ENCODE assay signal across 1 cellular context in genomic region chr22:44693756-44694155, GRCh38.
TF ChIP-seq lines count a peak whose summit lies in the region.

No MANE protein-coding gene starts in this region.

TF ChIP-seq in HepG2, 621 proteins besides CTCF, POLR2A, EP300 and RAD21:
- no peak for TF ChIP-seq DRAP1 (CRISPR knock-in tag; IDR thresholded peaks at IDR 0.05)
- no peak for TF ChIP-seq ZNF367 (CRISPR knock-in tag; IDR thresholded peaks at IDR 0.05; ENCODE audit: borderline replicate concordance)
- TF ChIP-seq ZMAT3 (CRISPR knock-in tag; conservative IDR thresholded peaks at IDR 0.05): no peak
- no peak for TF ChIP-seq ZNF501 (CRISPR knock-in tag; IDR thresholded peaks at IDR 0.05)
- TF ChIP-seq KLF11 (CRISPR knock-in tag; IDR thresholded peaks at IDR 0.05): no peak
- no peak for TF ChIP-seq ZNF205 (CRISPR knock-in tag; IDR thresholded peaks at IDR 0.05)
- TF ChIP-seq SKI (IDR thresholded peaks at IDR 0.05; ENCODE audit: partially characterized antibody): no peak
- TF ChIP-seq ZNF274 (CRISPR knock-in tag; IDR thresholded peaks at IDR 0.05): no peak
- TF ChIP-seq GPBP1L1 (CRISPR knock-in tag; IDR thresholded peaks at IDR 0.05): no peak
- no peak for TF ChIP-seq GLMP (CRISPR knock-in tag; IDR thresholded peaks at IDR 0.05; ENCODE audit: borderline replicate concordance)
- TF ChIP-seq E2F2 (CRISPR knock-in tag; IDR thresholded peaks at IDR 0.05; ENCODE audit: borderline replicate concordance): no peak
- no peak for TF ChIP-seq RFX5 (IDR thresholded peaks at IDR 0.05; ENCODE audit: low read depth, low read length)
- no peak for TF ChIP-seq RNF219 (CRISPR knock-in tag; IDR thresholded peaks at IDR 0.05)
- no peak for TF ChIP-seq MLX (CRISPR knock-in tag; IDR thresholded peaks at IDR 0.05)
- no peak for TF ChIP-seq REPIN1 (CRISPR knock-in tag; IDR thresholded peaks at IDR 0.05; ENCODE audit: borderline replicate concordance, low read depth)
